8 cellular contexts compared by ENCODE assay signal in genomic region chr2:3576325-3576630, GRCh38. TPM values are rescaled to one million over a fixed set of nuclear protein-coding genes. Genes with fewer than 3 reads are reported as not detected.
DNase-seq lines count a peak whose midpoint lies in the region; ATAC-seq, FAIRE-seq and TF ChIP-seq lines count a peak whose summit lies in the region.
"Not testable (repeated sequence)": the region's sequence is repeated elsewhere in the genome, so short reads cannot be mapped to it uniquely, and the experiment has no call there.

No MANE protein-coding gene starts in this region.

- H2AFZ ChIP-seq in IMR-90 (replicated peaks; ENCODE audit: low read length, poor library complexity); neuron (ENCODE audit: low read depth, low read length): not testable (repeated sequence)

- POLR2A ChIA-PET in IMR-90 (lab: Charles Lee; ENCODE audit: unreplicated experiment) = interaction anchor here (0.9 kb wide), 1 partner anchor 8 kb away, joined by 3 read pairs; no protein-coding TSS in a partner anchor

- CTCF ChIA-PET in IMR-90 (lab: Yijun Ruan, JAX) = not testable (repeated sequence)

- 0 out of 4 replicates have a peak overlapping the region, but pooled peaks of 1 of the 2 experiments have one; percentile 19 for H4K8ac ChIP-seq in IMR-90 (ENCODE audit: low read depth in 2 of 2, low read length in 2 of 2)

- H4K91ac ChIP-seq in IMR-90 (ENCODE audit: insufficient read depth, low read depth, low read length) = not testable (repeated sequence)

- peaks cover 44% of the 10 kb centered on the region for H3K4me1 Mint-ChIP-seq in T-helper 2 cell treated with Interferon-gamma antibody and Interleukin-4, amounts not matched to agents 5 μg/mL and 100 μg/mL, for 36 hours (ENCODE audit: low read depth)

- in situ Hi-C loops in IMR-90 (cut with MboI; ENCODE audit: low sequenced_read_pairs) = not testable (repeated sequence)

- H3K79me1 ChIP-seq in IMR-90 (ENCODE audit: low read depth in 1 of 2, low read length in 2 of 2) = peaks cover 12 to 33% of the 10 kb centered on the region in 2 experiments; a peak in 3 of 4 replicates

- H3K18ac ChIP-seq in IMR-90 (ENCODE audit: low read depth, low read length) = not testable (repeated sequence)

- H3K4me3 ChIP-seq in BLaER1 treated with 17β-estradiol and CSF1 and Interleukin-3, amounts not matched to agents 10 nM and 100 nM = peak overlapping the region; percentile 85 to 99 (median 98)
- H3K4me3 ChIP-seq in IMR-90 (ENCODE audit: insufficient read depth, low read depth, low read length) = peak overlapping the region; percentile 98
- H3K4me3 ChIP-seq in ascending aorta = peak overlapping the region; percentile 73 to 89
- H3K4me3 ChIP-seq in kidney (ENCODE audit: low read length in 2 of 2) = peak overlapping the region; percentile 88 to 90
- H3K4me3 ChIP-seq in neuron (ENCODE audit: low read length) = peak overlapping the region; percentile 99
- peak overlapping the region; percentile 80 to 92 (median 86) for H3K4me3 ChIP-seq in subcutaneous abdominal adipose tissue (ENCODE audit: low read depth in 1 of 5, low read length in 5 of 5)

- H3K23ac ChIP-seq in IMR-90 (ENCODE audit: low read depth, low read length) = peak overlapping the region; percentile 95; the same call in 1 of the 2 replicates

- peak overlapping the region; percentile 83 to 95 (median 91); a peak in 21 of 22 replicates for H3K27ac ChIP-seq in BLaER1 treated with 17β-estradiol and CSF1 and Interleukin-3, amounts not matched to agents 10 nM and 100 nM
- H3K27ac ChIP-seq in IMR-90 (ENCODE audit: insufficient read depth, low read length) (peak overlapping the region; percentile 77), ascending aorta (peak overlapping the region; percentile 88 to 94), epithelial cell of prostate (peak overlapping the region; percentile 81), subcutaneous abdominal adipose tissue (ENCODE audit: low read depth, low read length) (peak overlapping the region; percentile 31)
- not testable (repeated sequence) for H3K27ac ChIP-seq in kidney (ENCODE audit: low read depth in 2 of 2, low read length in 2 of 2)

- H3K4me1 ChIP-seq in BLaER1 treated with 17β-estradiol and CSF1 and Interleukin-3, amounts not matched to agents 10 nM and 100 nM = peaks cover 41 to 54% (median 45%) of the 10 kb centered on the region in 10 experiments
- not testable (repeated sequence) for H3K4me1 ChIP-seq in IMR-90 (ENCODE audit: control insufficient read depth, insufficient read depth, low read length)
- peaks cover 9 to 11% of the 10 kb centered on the region in 2 donors for H3K4me1 ChIP-seq in ascending aorta
- H3K4me1 ChIP-seq in kidney (ENCODE audit: control insufficient read depth in 1 of 2, insufficient read depth in 1 of 2, low read depth in 1 of 2, low read length in 2 of 2) = peaks cover 10 to 11% of the 10 kb centered on the region in 2 donors
- H3K4me1 ChIP-seq in neuron (ENCODE audit: insufficient read depth, low read length) = peaks cover 27% of the 10 kb centered on the region
- H3K4me1 ChIP-seq in subcutaneous abdominal adipose tissue (ENCODE audit: control insufficient read depth in 5 of 5, insufficient read depth in 5 of 5, low read length in 5 of 5) = peaks cover 0 to 45% (median 38%) of the 10 kb centered on the region in 5 donors

- H4K5ac ChIP-seq in IMR-90 (ENCODE audit: low read depth, low read length) = not testable (repeated sequence)

- ATAC-seq in IMR-90 (ENCODE audit: low read depth) = not testable (repeated sequence)

- peak overlapping the region; percentile 91 for H3K27ac Mint-ChIP-seq in T-helper 2 cell treated with Interferon-gamma antibody and Interleukin-4, amounts not matched to agents 5 μg/mL and 100 μg/mL, for 36 hours

- not testable (repeated sequence) for H3K9me3 Mint-ChIP-seq in T-helper 2 cell treated with Interferon-gamma antibody and Interleukin-4, amounts not matched to agents 5 μg/mL and 100 μg/mL, for 36 hours

- H2BK20ac ChIP-seq in IMR-90 (ENCODE audit: low read depth, low read length) = not testable (repeated sequence)

- TF ChIP-seq RAD21 in IMR-90 (IDR thresholded peaks at IDR 0.05; ENCODE audit: low read length) = not testable (repeated sequence)

- dilution Hi-C loops in IMR-90 (cut with HindIII; ENCODE audit: low sequenced_read_pairs, unreplicated experiment) = not testable (repeated sequence)

- TF ChIP-seq POLR2A in IMR-90 (IDR thresholded peaks at IDR 0.05; ENCODE audit: low read depth, low read length) = not testable (repeated sequence)

- H3K14ac ChIP-seq in IMR-90 (replicated peaks; ENCODE audit: low read depth, low read length) = peak overlapping the region; percentile 94; the same call in 1 of the 2 replicates

- H2BK5ac ChIP-seq in IMR-90 (ENCODE audit: low read depth, low read length, poor library complexity, severe bottlenecking) = not testable (repeated sequence)

- peak overlapping the region; percentile 89 for H3K4me3 Mint-ChIP-seq in T-helper 2 cell treated with Interferon-gamma antibody and Interleukin-4, amounts not matched to agents 5 μg/mL and 100 μg/mL, for 36 hours

- not testable (repeated sequence) for H2AK5ac ChIP-seq in IMR-90 (ENCODE audit: low read depth, low read length)

- not testable (repeated sequence) for H3K9me3 ChIP-seq in BLaER1 treated with 17β-estradiol and CSF1 and Interleukin-3, amounts not matched to agents 10 nM and 100 nM (replicated peaks in 1 of 11); IMR-90 (ENCODE audit: control insufficient read depth, insufficient read depth, low read length); ascending aorta; kidney (ENCODE audit: control insufficient read depth in 1 of 2, low read length in 2 of 2); neuron (ENCODE audit: low read length); subcutaneous abdominal adipose tissue (ENCODE audit: control insufficient read depth in 5 of 5, low read length in 5 of 5)

- peaks cover 56 to 59% (median 57%) of the 10 kb centered on the region in 11 experiments for H4K20me1 ChIP-seq in BLaER1 treated with 17β-estradiol and CSF1 and Interleukin-3, amounts not matched to agents 10 nM and 100 nM
- H4K20me1 ChIP-seq in IMR-90 (ENCODE audit: insufficient read depth, low read length) = peaks cover 54% of the 10 kb centered on the region

- H3K36me3 ChIP-seq in BLaER1 treated with 17β-estradiol and CSF1 and Interleukin-3, amounts not matched to agents 10 nM and 100 nM = peaks cover 51 to 57% (median 56%) of the 10 kb centered on the region in 11 experiments
- H3K36me3 ChIP-seq in IMR-90 (ENCODE audit: control insufficient read depth, insufficient read depth, low read length) (peaks cover 36% of the 10 kb centered on the region), ascending aorta (peaks cover 34 to 53% of the 10 kb centered on the region in 2 donors), kidney (ENCODE audit: control insufficient read depth in 1 of 2, insufficient read depth in 2 of 2, low read length in 2 of 2) (peaks cover 23 to 40% of the 10 kb centered on the region in 2 donors), neuron (ENCODE audit: insufficient read depth, low read length) (peaks cover 53% of the 10 kb centered on the region), subcutaneous abdominal adipose tissue (ENCODE audit: control insufficient read depth in 5 of 5, insufficient read depth in 5 of 5, low read length in 5 of 5) (peaks cover 33 to 48% (median 42%) of the 10 kb centered on the region in 5 donors)

- 100% methylated on average over 2 of the region's 10 CpGs; no CpG with 5 or more reads in 1 of the 2 experiments for WGBS in IMR-90 (ENCODE audit: extremely low coverage in 2 of 2, insufficient read length in 1 of 2), 2 experiments

- H3K9me1 ChIP-seq in IMR-90 (ENCODE audit: insufficient read depth, low read length) = not testable (repeated sequence)

- not testable (repeated sequence) for H2BK15ac ChIP-seq in IMR-90 (ENCODE audit: low read depth, low read length)

- H3K27me3 ChIP-seq in BLaER1 treated with 17β-estradiol and CSF1 and Interleukin-3, amounts not matched to agents 10 nM and 100 nM; IMR-90 (ENCODE audit: control insufficient read depth, insufficient read depth, low read length); ascending aorta; neuron (ENCODE audit: insufficient read depth, low read length); subcutaneous abdominal adipose tissue (ENCODE audit: control insufficient read depth in 5 of 5, insufficient read depth in 4 of 5, low read length in 5 of 5): not testable (repeated sequence)

- peak overlapping the region; percentile 99 for H2AK9ac ChIP-seq in IMR-90 (replicated peaks; ENCODE audit: low read depth, low read length, poor library complexity)

- FAIRE-seq in kidney (lab: Jason Lieb, UNC) = not testable (repeated sequence)

- peak overlapping the region; percentile 94 to 99 (median 97) for H3K9ac ChIP-seq in BLaER1 treated with 17β-estradiol and CSF1 and Interleukin-3, amounts not matched to agents 10 nM and 100 nM
- peak overlapping the region; percentile 97 for H3K9ac ChIP-seq in IMR-90 (ENCODE audit: low read depth, low read length)
- H3K9ac ChIP-seq in kidney (ENCODE audit: low read length in 2 of 2) = peak overlapping the region; percentile 97 to 98
- peak overlapping the region; percentile 89 to 99 (median 95) for H3K9ac ChIP-seq in subcutaneous abdominal adipose tissue (ENCODE audit: low read length in 5 of 5)

- intact Hi-C loops in IMR-90 (cut with micrococcal nuclease); ascending aorta (cut with DNase I); kidney (cut with DNase I): not testable (repeated sequence)

- H3K4ac ChIP-seq in IMR-90 (ENCODE audit: low read depth, low read length) = not testable (repeated sequence)

- peak overlapping the region; percentile 71 to 98 (median 92) for H3K4me2 ChIP-seq in BLaER1 treated with 17β-estradiol and CSF1 and Interleukin-3, amounts not matched to agents 10 nM and 100 nM
- peak overlapping the region; percentile 82 for H3K4me2 ChIP-seq in IMR-90 (ENCODE audit: low read depth, low read length)

- not testable (repeated sequence) for TF ChIP-seq CTCF in IMR-90 (conservative IDR thresholded peaks at IDR 0.05; ENCODE audit: low read depth, low read length); ascending aorta (IDR thresholded peaks at IDR 0.05); kidney (IDR thresholded peaks at IDR 0.05; ENCODE audit: borderline replicate concordance, extremely low read depth, insufficient read depth)

- H3K27me3 Mint-ChIP-seq in T-helper 2 cell treated with Interferon-gamma antibody and Interleukin-4, amounts not matched to agents 5 μg/mL and 100 μg/mL, for 36 hours (ENCODE audit: low read depth) = not testable (repeated sequence)

- not testable (repeated sequence) for BruUV-seq in IMR-90 (replicated peaks; lab: Mats Ljungman, UMichigan)

- H2BK120ac ChIP-seq in IMR-90 (ENCODE audit: low read depth, low read length) = not testable (repeated sequence)

- peaks cover 54% of the 10 kb centered on the region for H3K36me3 Mint-ChIP-seq in T-helper 2 cell treated with Interferon-gamma antibody and Interleukin-4, amounts not matched to agents 5 μg/mL and 100 μg/mL, for 36 hours (ENCODE audit: low read depth)

- DNase-seq in IMR-90; T-helper 2 cell treated with Interferon-gamma antibody and Interleukin-4, amounts not matched to agents 5 μg/mL and 100 μg/mL, for 36 hours (ENCODE audit: low spot score); ascending aorta (ENCODE audit: low spot score in 2 of 2); epithelial cell of prostate (ENCODE audit: low read depth, low spot score); kidney: not testable (repeated sequence)

- peak overlapping the region; percentile 62; the same call in 1 of the 2 replicates for H3K56ac ChIP-seq in IMR-90 (ENCODE audit: extremely low read depth, insufficient read depth, low read length)

RNA-seq across cellular contexts. Expression of gene RPS7, which starts 1.2 kb away (rescaled TPM):
- 3,111 and 3,387 TPM in 2 replicates for total RNA-seq in IMR-90 (2012; rRNA removed)
- polyA plus RNA-seq in IMR-90 (2012; rRNA removed) = 1,199 and 1,260 TPM in 2 replicates
- 1,489 and 3,890 TPM in 2 replicates for polyA plus RNA-seq in IMR-90 (2012; cell fraction: cytosol; rRNA removed)
- 261 and 727 TPM in 2 replicates for polyA plus RNA-seq in IMR-90 (2012; cell fraction: nucleus; rRNA removed; ENCODE audit: low replicate concordance)
- 1,995 TPM for total RNA-seq in ascending aorta
- total RNA-seq in kidney = 992 TPM
- 1,826 TPM for polyA plus RNA-seq in kidney (ENCODE audit: insufficient read depth, low read depth, low replicate concordance)

RNA-seq across cellular contexts. Expression of gene RNASEH1, which starts 18.1 kb away (rescaled TPM):
- total RNA-seq in IMR-90 (2012; rRNA removed) (23.7 and 38.3 TPM in 2 replicates), ascending aorta (9.3 TPM), kidney (21.1 TPM)
- polyA plus RNA-seq in IMR-90 (2012; rRNA removed) (21.7 and 23.5 TPM in 2 replicates), kidney (ENCODE audit: insufficient read depth, low read depth, low replicate concordance) (6.8 TPM)
- 11.6 and 14.9 TPM in 2 replicates for polyA plus RNA-seq in IMR-90 (2012; cell fraction: cytosol; rRNA removed)
- 6.1 and 14.1 TPM in 2 replicates for polyA plus RNA-seq in IMR-90 (2012; cell fraction: nucleus; rRNA removed; ENCODE audit: low replicate concordance)

RNA-seq across cellular contexts. Expression of gene COLEC11, which starts 18.6 kb away (rescaled TPM):
- total RNA-seq in IMR-90 (2012; rRNA removed) (under 0.01 and 0.28 TPM in 2 replicates), ascending aorta (0.75 TPM), kidney (7.6 TPM)
- polyA plus RNA-seq in IMR-90 (2012; rRNA removed) (0.24 and 0.55 TPM in 2 replicates), kidney (ENCODE audit: insufficient read depth, low read depth, low replicate concordance) (34.6 TPM)
- 0.34 and 0.45 TPM in 2 replicates for polyA plus RNA-seq in IMR-90 (2012; cell fraction: cytosol; rRNA removed)
- 0.12 TPM in 1 of 2 replicates, not detected in the other for polyA plus RNA-seq in IMR-90 (2012; cell fraction: nucleus; rRNA removed; ENCODE audit: low replicate concordance)

RNA-seq across cellular contexts. Expression of gene ADI1, which starts 56.9 kb away (rescaled TPM):
- 43.2 and 49.7 TPM in 2 replicates for total RNA-seq in IMR-90 (2012; rRNA removed)
- 40.7 and 46.0 TPM in 2 replicates for polyA plus RNA-seq in IMR-90 (2012; rRNA removed)
- polyA plus RNA-seq in IMR-90 (2012; cell fraction: cytosol; rRNA removed) = 29.8 and 43.8 TPM in 2 replicates
- 17.0 and 52.0 TPM in 2 replicates for polyA plus RNA-seq in IMR-90 (2012; cell fraction: nucleus; rRNA removed; ENCODE audit: low replicate concordance)
- total RNA-seq in ascending aorta = 40.9 TPM
- 74.0 TPM for total RNA-seq in kidney
- polyA plus RNA-seq in kidney (ENCODE audit: insufficient read depth, low read depth, low replicate concordance) = 236 TPM
